ENCODE assay signal across 8 cellular contexts in genomic region chr6:136790411-136791295, GRCh38. TPM values are rescaled to one million over a fixed set of nuclear protein-coding genes. Genes with fewer than 3 reads are reported as not detected.
DNase-seq lines count a peak whose midpoint lies in the region; TF ChIP-seq lines count a peak whose summit lies in the region.

No MANE protein-coding gene starts in this region.

- H3K27me3 Mint-ChIP-seq in MCF 10A (ENCODE audit: insufficient read depth, unreplicated experiment), result no peaks in the 10 kb centered on the region

- DNase-seq in A673 (ENCODE audit: low spot score), result no peak
- DNase-seq in HT-29 (ENCODE audit: low spot score), result peak; percentile 21
- DNase-seq in MCF 10A (ENCODE audit: unreplicated experiment), result peak; percentile 18
- DNase-seq in hepatic stellate cell (ENCODE audit: low spot score), result no peak
- DNase-seq in mucosa of gallbladder (ENCODE audit: low spot score), result no peak
- no peak for DNase-seq in T-helper 9 cell
- DNase-seq in GM10266 (ENCODE audit: extremely low spot score), result no peak

- CTCF ChIA-PET in A673 (lab: Charles Lee), result no interaction called here
- CTCF ChIA-PET in MCF 10A (lab: Yijun Ruan, JAX), result interaction anchor here (0.6 to 7.5 kb wide), 11 partner anchors 10 to 1043 kb away, joined by 3 to 309 read pairs (median 3); no protein-coding TSS in a partner anchor

- peaks cover 5% of the 10 kb centered on the region for H3K36me3 Mint-ChIP-seq in MCF 10A (ENCODE audit: insufficient read depth, unreplicated experiment)

- peak overlapping the region; percentile 92 for H3K4me3 Mint-ChIP-seq in MCF 10A (ENCODE audit: unreplicated experiment)

- no peaks in the 10 kb centered on the region for H3K9me3 ChIP-seq in A673 (ENCODE audit: low read depth, low read length, poor library complexity, severe bottlenecking)
- no peaks in the 10 kb centered on the region for H3K9me3 ChIP-seq in mucosa of rectum (ENCODE audit: control insufficient read depth in 2 of 2, low read length in 2 of 2)

- H3K4me1 ChIP-seq in A673 (ENCODE audit: insufficient read depth, low read length, poor library complexity, severe bottlenecking) (peaks cover 10% of the 10 kb centered on the region), mucosa of rectum (ENCODE audit: control insufficient read depth in 2 of 2, insufficient read depth in 2 of 2, low read length in 2 of 2) (peaks cover 14 to 16% of the 10 kb centered on the region in 2 donors)

- H3K9me3 Mint-ChIP-seq in MCF 10A (ENCODE audit: unreplicated experiment), result no peaks in the 10 kb centered on the region

- H3K36me3 ChIP-seq in A673 (ENCODE audit: insufficient read depth, low read length, poor library complexity, severe bottlenecking), result no peaks in the 10 kb centered on the region
- H3K36me3 ChIP-seq in mucosa of rectum (ENCODE audit: control insufficient read depth in 2 of 2, insufficient read depth in 2 of 2, low read length in 2 of 2), result no peaks in the 10 kb centered on the region

- H3K27me3 ChIP-seq in A673 (replicated peaks; ENCODE audit: insufficient read depth, low read depth, low read length, poor library complexity), result no peaks in the 10 kb centered on the region
- H3K27me3 ChIP-seq in mucosa of rectum (ENCODE audit: control insufficient read depth in 2 of 2, insufficient read depth in 2 of 2, low read length in 2 of 2), result no peaks in the 10 kb centered on the region

- H3K27ac ChIP-seq in A673 (ENCODE audit: low read depth, low read length, poor library complexity, severe bottlenecking) (no peak overlapping the region), mucosa of rectum (ENCODE audit: low read depth in 2 of 2, low read length in 2 of 2) (peak overlapping the region; percentile 97 to 98)

- peak overlapping the region; percentile 87 for H3K27ac Mint-ChIP-seq in MCF 10A (ENCODE audit: low read depth, unreplicated experiment)

- POLR2A ChIA-PET in A673 (lab: Charles Lee; ENCODE audit: low non-redundant PET) (no interaction called here), MCF 10A (lab: Yijun Ruan, JAX) (interaction anchor here (0.7 to 7.8 kb wide), 28 partner anchors 8 to 502 kb away, joined by 3 to 204 read pairs (median 6); partner anchors contain the start of genes BCLAF1 and PEX7)

- peak overlapping the region; percentile 80 for H3K4me3 ChIP-seq in A673 (ENCODE audit: low read depth, low read length, poor library complexity, severe bottlenecking)
- peak overlapping the region; percentile 95 to 99 for H3K4me3 ChIP-seq in mucosa of rectum (ENCODE audit: low read length in 2 of 2)

- TSS peak; percentile 37 for BruUV-seq in A673 (replicated peaks; lab: Mats Ljungman, UMichigan)
- BruUV-seq in MCF 10A (replicated peaks; lab: Mats Ljungman, UMichigan), result TSS peak; percentile 44

- H3K9ac ChIP-seq in mucosa of rectum (ENCODE audit: low read depth in 1 of 2, low read length in 2 of 2), result peak overlapping the region; percentile 85 to 94

- TF ChIP-seq CTCF in A673 (conservative IDR thresholded peaks at IDR 0.05; ENCODE audit: low read depth, low read length) (no peak), MCF 10A (IDR thresholded peaks at IDR 0.05; ENCODE audit: unreplicated experiment) (no peak), GM10266 (IDR thresholded peaks at IDR 0.05; ENCODE audit: control insufficient read depth, insufficient read depth, low read depth, missing control alignments) (no peak)

- peaks cover 21% of the 10 kb centered on the region for H3K4me1 Mint-ChIP-seq in MCF 10A (ENCODE audit: insufficient read depth, unreplicated experiment)

- intact Hi-C loops in A673 (cut with micrococcal nuclease; ENCODE audit: unreplicated experiment), result loop anchor here (10.0 kb wide), 1 partner anchor 506 kb away; the partner anchor contains the start of gene BCLAF1
- intact Hi-C loops in MCF 10A (cut with micrococcal nuclease), result loop anchor here (10.0 kb wide), 1 partner anchor 506 kb away; the partner anchor contains the start of gene BCLAF1

RNA-seq across cellular contexts. Expression of gene MAP3K5, which starts 1.6 kb away (rescaled TPM):
- total RNA-seq in A673 (2021) (4.9 and 5.4 TPM in 2 replicates), MCF 10A (2022) (7.6 and 8.4 TPM in 2 replicates), mucosa of gallbladder (15.9 TPM)
- 10.9 and 11.8 TPM in 2 replicates for total RNA-seq in HT-29 (2014; rRNA removed; shearing (Covaris generic))

RNA-seq across cellular contexts. Expression of gene PEX7, which starts 31.7 kb away (rescaled TPM):
- total RNA-seq in A673 (2021) (6.2 and 7.4 TPM in 2 replicates), MCF 10A (2022) (6.0 and 8.2 TPM in 2 replicates), mucosa of gallbladder (11.2 TPM)
- total RNA-seq in HT-29 (2014; rRNA removed; shearing (Covaris generic)), result 16.5 and 19.5 TPM in 2 replicates

Comparison
In these comparisons a context has a peak if more than half of its experiments do, and no peak if none do; other contexts are left out.
1. DNase-seq: peak in HT-29 (single experiment) and MCF 10A (single experiment); none in A673 (single experiment), hepatic stellate cell (single experiment), mucosa of gallbladder (single experiment), T-helper 9 cell (single experiment) and GM10266 (single experiment).